In genomic region chr5:180206993-180207392, GRCh38 we compare ENCODE assay signal across 18 cellular contexts. TPM values are rescaled to one million over a fixed set of nuclear protein-coding genes. Genes with fewer than 3 reads are reported as not detected.
"Had no signal": no experiment of that assay in that cellular context is flagged by ENCODE, and none has a peak within 500 bp of the region (broad histone marks: within the 10 kb centered on the region; RNA-seq: fewer than 3 reads in every experiment).

No MANE protein-coding gene starts in this region.

- H3K4me3 ChIP-seq: left lung, SK-N-MC, spleen, thyroid gland had no signal

- DNase-seq: activated CD4-positive, alpha-beta T cell treated with anti-CD3 and anti-CD28 coated beads for 48 hours; activated CD4-positive, CD25-positive, alpha-beta regulatory T cell; activated CD8-positive, alpha-beta T cell treated with anti-CD3 and anti-CD28 coated beads, Interleukin-2, amount 10 ng/mL, durations not matched to agents 7 days and 5 days; activated gamma-delta T cell treated with Interleukin-2 at 50 U/mL for 16 hours; activated naive CD8-positive, alpha-beta T cell treated with anti-CD3 and anti-CD28 coated beads for 36 hours; foreskin keratinocyte; left lung; mammary epithelial cell; stimulated activated CD8-positive, alpha-beta memory T cell treated with anti-CD3 and anti-CD28 coated beads, Interleukin-4, amount 100 ng/mL, for 48 hours; stimulated activated naive CD4-positive, alpha-beta T cell; T1000; thyroid gland had no signal

- H3K27ac Mint-ChIP-seq: activated CD8-positive, alpha-beta T cell treated with anti-CD3 and anti-CD28 coated beads, Interleukin-2, amount 10 ng/mL, durations not matched to agents 7 days and 5 days; activated naive CD8-positive, alpha-beta T cell treated with anti-CD3 and anti-CD28 coated beads for 36 hours had no signal

- H3K36me3 ChIP-seq: left lung, spleen, thyroid gland had no signal

- H3K27ac ChIP-seq: foreskin keratinocyte, left lung, SK-N-MC, spleen, thyroid gland had no signal

- H3K4me1 ChIP-seq: foreskin keratinocyte had no signal

- H3K27me3 ChIP-seq: thyroid gland had no signal

- H3K9me3 ChIP-seq: left lung, spleen, thyroid gland had no signal

- FAIRE-seq: urothelium cell line had no signal

- H3K9me3 Mint-ChIP-seq: activated naive CD8-positive, alpha-beta T cell treated with anti-CD3 and anti-CD28 coated beads for 36 hours had no signal

- H3K4me3 Mint-ChIP-seq: activated CD8-positive, alpha-beta T cell treated with anti-CD3 and anti-CD28 coated beads, Interleukin-2, amount 10 ng/mL, durations not matched to agents 7 days and 5 days; activated naive CD8-positive, alpha-beta T cell treated with anti-CD3 and anti-CD28 coated beads for 36 hours had no signal

- ATAC-seq: activated CD8-positive, alpha-beta T cell treated with anti-CD3 and anti-CD28 coated beads, Interleukin-2, amount 10 ng/mL, durations not matched to agents 7 days and 5 days; foreskin keratinocyte; left lung had no signal

RNA-seq across cellular contexts. Expression of gene RASGEF1C, which starts 2.0 kb away (rescaled TPM):
- total RNA-seq: activated CD8-positive, alpha-beta T cell treated with anti-CD3 and anti-CD28 coated beads, Interleukin-2, amount 10 ng/mL, durations not matched to agents 7 days and 5 days; activated naive CD8-positive, alpha-beta T cell treated with anti-CD3 and anti-CD28 coated beads for 36 hours; dermis microvascular lymphatic vessel endothelial cell; foreskin keratinocyte; left lung; mononuclear cell; renal cortical epithelial cell had no signal
- polyA plus RNA-seq: foreskin keratinocyte, mammary epithelial cell had no signal
